ENCODE assay signal across 8 cellular contexts in genomic region chr6:142300758-142301251, GRCh38. TPM values are rescaled to one million over a fixed set of nuclear protein-coding genes. Genes with fewer than 3 reads are reported as not detected.
A peak's percentile ranks its signal among the peaks of the same experiment; 100 is the strongest.
DNase-seq lines count a peak whose midpoint lies in the region; ATAC-seq and TF ChIP-seq lines count a peak whose summit lies in the region.

No MANE protein-coding gene starts in this region.

- no peak overlapping the region for H2AK5ac ChIP-seq in mesenchymal stem cell (ENCODE audit: low read length, severe bottlenecking)

- peak overlapping the region; percentile 67 for H3K4me3 ChIP-seq in AG04449 (ENCODE audit: low read depth, low read length)
- peak overlapping the region in 1 of 2 experiments; percentile 79 for H3K4me3 ChIP-seq in mesenchymal stem cell (ENCODE audit: insufficient read depth in 1 of 2, low read depth in 1 of 2, low read length in 2 of 2)

- H4K8ac ChIP-seq in mesenchymal stem cell (ENCODE audit: low read length): no peak overlapping the region

- H3K14ac ChIP-seq in mesenchymal stem cell (ENCODE audit: low read length in 2 of 2): no peak overlapping the region

- POLR2A ChIA-PET in AG04449 (lab: Yijun Ruan, JAX): no interaction called here

- H3K4me1 ChIP-seq in mesenchymal stem cell (ENCODE audit: control insufficient read depth, insufficient read depth, low read depth, low read length): peaks cover 11% of the 10 kb centered on the region

- H3K27me3 Mint-ChIP-seq in chondrocyte (ENCODE audit: low read depth): peaks cover 2% of the 10 kb centered on the region

- H3K27ac ChIP-seq in mesenchymal stem cell (ENCODE audit: low read length, poor library complexity, severe bottlenecking): no peak overlapping the region

- no peak overlapping the region for H2BK120ac ChIP-seq in mesenchymal stem cell (ENCODE audit: low read depth, low read length)

- H3K4ac ChIP-seq in mesenchymal stem cell (ENCODE audit: low read depth in 1 of 2, low read length in 2 of 2): no peak overlapping the region

- peaks cover 0 to 13% of the 10 kb centered on the region in 2 experiments for H3K27me3 ChIP-seq in mesenchymal stem cell (ENCODE audit: control insufficient read depth in 1 of 2, insufficient read depth in 1 of 2, low read length in 2 of 2)

- no peaks in the 10 kb centered on the region for H3K9me3 ChIP-seq in mesenchymal stem cell (ENCODE audit: control insufficient read depth, low read length)

- no peak overlapping the region for H2AFZ ChIP-seq in mesenchymal stem cell (ENCODE audit: low read depth, low read length)

- WGBS in mesenchymal stem cell: 20% methylated on average over 5 of the region's 6 CpGs

- peak overlapping the region in 1 of 2 experiments; percentile 97 for H3K18ac ChIP-seq in mesenchymal stem cell (ENCODE audit: low read depth in 1 of 2, low read length in 2 of 2)

- H4K91ac ChIP-seq in mesenchymal stem cell (ENCODE audit: low read length): peak overlapping the region; percentile 1

- peak overlapping the region; percentile 56 for H3K9ac ChIP-seq in mesenchymal stem cell (ENCODE audit: low read length)

- H3K4me2 ChIP-seq in mesenchymal stem cell (ENCODE audit: low read length, poor library complexity, severe bottlenecking): peak overlapping the region; percentile 85

- H3K23ac ChIP-seq in mesenchymal stem cell (ENCODE audit: low read length in 2 of 2): no peak overlapping the region

- peaks cover 23% of the 10 kb centered on the region for H3K4me1 Mint-ChIP-seq in chondrocyte (ENCODE audit: low read depth)

- H3K9me3 Mint-ChIP-seq in chondrocyte (ENCODE audit: low read depth): no peaks in the 10 kb centered on the region

- peak overlapping the region; percentile 76 for H3K4me3 Mint-ChIP-seq in chondrocyte (ENCODE audit: unreplicated experiment)

- H3K79me1 ChIP-seq in mesenchymal stem cell (replicated peaks; ENCODE audit: low read length, poor library complexity, severe bottlenecking): no peaks in the 10 kb centered on the region

- H3K36me3 Mint-ChIP-seq in chondrocyte (ENCODE audit: low read depth): no peaks in the 10 kb centered on the region

- CTCF ChIA-PET in AG04449 (lab: Yijun Ruan, JAX): interaction anchor here (0.6 to 1.1 kb wide), 2 partner anchors 10 to 14 kb away, joined by 3 read pairs; no protein-coding TSS in a partner anchor

- H3K36me3 ChIP-seq in mesenchymal stem cell (ENCODE audit: control insufficient read depth in 1 of 2, insufficient read depth in 2 of 2, low read depth in 1 of 2, low read length in 2 of 2): no peaks in the 10 kb centered on the region

- peak overlapping the region; percentile 62 for H3K27ac Mint-ChIP-seq in chondrocyte (ENCODE audit: unreplicated experiment)

- H2BK15ac ChIP-seq in mesenchymal stem cell (ENCODE audit: low read depth, poor library complexity, severe bottlenecking): no peak overlapping the region

- peak overlapping the region in 1 of 2 experiments; percentile 46 for H2BK12ac ChIP-seq in mesenchymal stem cell (ENCODE audit: low read length in 2 of 2)

- DNase-seq in AG04449 (ENCODE audit: low read depth, low spot score): no peak
- peak; percentile 23 for DNase-seq in LHCN-M2 (ENCODE audit: low read depth)
- no peak for DNase-seq in chondrocyte (ENCODE audit: low spot score)
- DNase-seq in mesenchymal stem cell: peak; percentile 72
- no peak for DNase-seq in NCI-H2171 treated with DMSO at 0.1 percent for 48 hours (lab: John Stamatoyannopoulos, UW)
- DNase-seq in foreskin melanocyte: no peak
- no peak for DNase-seq in NCI-H1694 treated with DMSO at 0.1 percent for 48 hours (lab: John Stamatoyannopoulos, UW)

- H2BK5ac ChIP-seq in mesenchymal stem cell (ENCODE audit: low read depth, low read length, poor library complexity, severe bottlenecking): no peak overlapping the region

- ATAC-seq in HG02885 (IDR thresholded peaks at IDR 0.05; ENCODE audit: poor library complexity, unreplicated experiment): no peak

- TF ChIP-seq CTCF in AG04449 (IDR thresholded peaks at IDR 0.05; ENCODE audit: insufficient read depth, low read length, missing control alignments) (no peak), chondrocyte (IDR thresholded peaks at IDR 0.05) (no peak)

RNA-seq across cellular contexts. Expression of gene ADGRG6, which starts 1.0 kb away (rescaled TPM):
- total RNA-seq in LHCN-M2 (2014; rRNA removed) (1.0 and 1.8 TPM in 2 replicates), chondrocyte (1.7 to 2.5 TPM (median 2.5 TPM) in 3 replicates)
- 2.2 TPM for polyA plus RNA-seq in LHCN-M2 (2012)
- 32.6 TPM for polyA plus RNA-seq in mesenchymal stem cell (2013, experiment 1 of 2)
- polyA plus RNA-seq in mesenchymal stem cell (2013, experiment 2 of 2): 33.3 TPM

Comparison
In these comparisons a context has a peak if more than half of its experiments do, and no peak if none do; other contexts are left out.
1. DNase-seq: peak in LHCN-M2 (single experiment) and mesenchymal stem cell (single experiment); none in AG04449 (single experiment), chondrocyte (single experiment), NCI-H2171 treated with DMSO at 0.1 percent for 48 hours (single experiment), foreskin melanocyte (single experiment) and NCI-H1694 treated with DMSO at 0.1 percent for 48 hours (single experiment).